22 cellular contexts compared by ENCODE assay signal in genomic region chrX:154121207-154121606, GRCh38. TPM values are rescaled to one million over a fixed set of nuclear protein-coding genes. Genes with fewer than 3 reads are reported as not detected.
"Had no signal": no experiment of that assay in that cellular context is flagged by ENCODE, and none has a peak within 500 bp of the region (broad histone marks: within the 10 kb centered on the region; RNA-seq: fewer than 3 reads in every experiment).

No MANE protein-coding gene starts in this region.

- H3K36me3 Mint-ChIP-seq: activated naive CD4-positive, alpha-beta T cell treated with anti-CD3 and anti-CD28 coated beads, Interleukin-2, amount 50 U/mL, for 24 hours; mesothelial cell of epicardium; stimulated activated naive B cell treated with anti-CD40 and anti-IgM and Interleukin-4, amounts not matched to agents 10 μg/mL and 1 μg/mL and 100 μg/mL, for 72 hours had no signal

- H3K27me3 Mint-ChIP-seq: activated B cell treated with CpG ODN at 0.5 μM for 24 hours; activated CD8-positive, alpha-beta T cell treated with anti-CD3 and anti-CD28 coated beads for 36 hours; activated naive CD4-positive, alpha-beta T cell treated with anti-CD3 and anti-CD28 coated beads, Interleukin-2, amount 50 U/mL, for 24 hours; central memory CD8-positive, alpha-beta T cell; stimulated activated naive B cell treated with anti-CD40 and anti-IgM and Interleukin-4, amounts not matched to agents 10 μg/mL and 1 μg/mL and 100 μg/mL, for 72 hours had no signal

- H3K27ac ChIP-seq: coronary artery, esophagus squamous epithelium, transverse colon had no signal

- H3K27ac Mint-ChIP-seq: activated B cell treated with CpG ODN at 0.5 μM for 24 hours; activated CD8-positive, alpha-beta T cell treated with anti-CD3 and anti-CD28 coated beads for 36 hours; activated naive CD4-positive, alpha-beta T cell treated with anti-CD3 and anti-CD28 coated beads, Interleukin-2, amount 50 U/mL, for 24 hours; stimulated activated naive B cell treated with anti-CD40 and anti-IgM and Interleukin-4, amounts not matched to agents 10 μg/mL and 1 μg/mL and 100 μg/mL, for 72 hours had no signal

- H3K4me1 ChIP-seq: adrenal gland, esophagus squamous epithelium, transverse colon had no signal

- H3K4me3 Mint-ChIP-seq: activated B cell treated with CpG ODN at 0.5 μM for 24 hours; activated CD8-positive, alpha-beta T cell treated with anti-CD3 and anti-CD28 coated beads for 36 hours; activated naive CD4-positive, alpha-beta T cell treated with anti-CD3 and anti-CD28 coated beads, Interleukin-2, amount 50 U/mL, for 24 hours; activated T-cell treated with anti-CD3 and anti-CD28 coated beads, Interleukin-2, amount 50 U/mL, for 4 hours; central memory CD8-positive, alpha-beta T cell; mesothelial cell of epicardium; stimulated activated naive B cell treated with anti-CD40 and anti-IgM and Interleukin-4, amounts not matched to agents 10 μg/mL and 1 μg/mL and 100 μg/mL, for 72 hours had no signal

- H3K36me3 ChIP-seq: adrenal gland, esophagus squamous epithelium, transverse colon had no signal

- H3K4me3 ChIP-seq: adrenal gland, coronary artery, esophagus squamous epithelium, lung, transverse colon had no signal

- H3K9me3 ChIP-seq: adrenal gland, transverse colon had no signal

- DNase-seq: activated B cell treated with CpG ODN at 0.5 μM for 24 hours; activated CD4-positive, alpha-beta T cell treated with anti-CD3 and anti-CD28 coated beads for 48 hours; activated CD8-positive, alpha-beta T cell treated with anti-CD3 and anti-CD28 coated beads for 36 hours; activated effector memory CD4-positive, alpha-beta T cell treated with Interleukin-2 at 50 U/mL for 16 hours; activated T-cell treated with anti-CD3 and anti-CD28 coated beads, Interleukin-2, amount 50 U/mL, for 4 hours; esophagus squamous epithelium; foreskin fibroblast; glutamatergic neuron; stimulated activated CD4-positive, alpha-beta T cell treated with anti-CD3 and anti-CD28 coated beads, Interleukin-12 subunit alpha, Interleukin-12 subunit beta, amount 100 ng/mL, for 4 hours; stimulated activated CD4-positive, alpha-beta T cell treated with anti-CD3 and anti-CD28 coated beads, Interleukin-2, amount 100 ng/mL, for 24 hours; stimulated activated naive B cell treated with anti-CD40 and anti-IgM and Interleukin-4, amounts not matched to agents 10 μg/mL and 1 μg/mL and 100 μg/mL, for 72 hours; substantia nigra; transverse colon had no signal

- H3K27me3 ChIP-seq: esophagus squamous epithelium, transverse colon had no signal

- H3K9me3 Mint-ChIP-seq: activated B cell treated with CpG ODN at 0.5 μM for 24 hours; activated CD8-positive, alpha-beta T cell treated with anti-CD3 and anti-CD28 coated beads for 36 hours; activated naive CD4-positive, alpha-beta T cell treated with anti-CD3 and anti-CD28 coated beads, Interleukin-2, amount 50 U/mL, for 24 hours; activated T-cell treated with anti-CD3 and anti-CD28 coated beads, Interleukin-2, amount 50 U/mL, for 4 hours; central memory CD8-positive, alpha-beta T cell had no signal

- ATAC-seq: activated CD8-positive, alpha-beta T cell treated with anti-CD3 and anti-CD28 coated beads for 36 hours; activated T-cell treated with anti-CD3 and anti-CD28 coated beads, Interleukin-2, amount 50 U/mL, for 4 hours; stimulated activated naive B cell treated with anti-CD40 and anti-IgM and Interleukin-4, amounts not matched to agents 10 μg/mL and 1 μg/mL and 100 μg/mL, for 72 hours had no signal

RNA-seq across cellular contexts. Expression of gene OPN1LW, which starts 22.8 kb away (rescaled TPM):
- total RNA-seq: activated B cell treated with CpG ODN at 0.5 μM for 24 hours; activated CD8-positive, alpha-beta T cell treated with anti-CD3 and anti-CD28 coated beads for 36 hours; activated T-cell treated with anti-CD3 and anti-CD28 coated beads, Interleukin-2, amount 50 U/mL, for 4 hours; adrenal gland; esophagus squamous epithelium; lung; mesothelial cell of epicardium; osteoblast; T-helper 2 cell treated with Interferon-gamma antibody and Interleukin-4, amounts not matched to agents 100 ng/mL and 5 ng/mL, for 36 hours; transverse colon had no signal
- polyA plus RNA-seq: adrenal gland, lung, neural cell had no signal
